18 cellular contexts compared by ENCODE assay signal in the genomic region with DNA sequence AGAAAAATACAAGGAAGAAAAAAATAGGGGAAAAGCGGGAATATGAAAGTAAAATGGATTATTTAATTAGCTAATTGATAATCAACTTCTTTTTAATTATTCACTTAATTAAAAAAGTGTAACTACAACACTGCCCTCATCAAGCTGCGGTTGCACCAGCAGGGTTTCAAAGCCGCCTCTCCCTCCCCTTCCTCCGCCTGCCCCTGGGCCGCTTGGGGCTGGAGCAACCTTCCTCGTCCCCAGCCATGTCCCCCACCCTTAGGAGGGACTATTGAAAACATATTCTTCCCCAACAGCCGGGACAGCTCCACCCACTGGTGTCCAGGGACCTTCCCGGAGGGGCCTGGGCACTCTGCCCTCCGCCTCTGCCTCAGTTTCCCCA. TPM values are rescaled to one million over a fixed set of nuclear protein-coding genes. Genes with fewer than 3 reads are reported as not detected.
DNase-seq lines count a peak whose midpoint lies in the region; ATAC-seq and TF ChIP-seq lines count a peak whose summit lies in the region.
"Had no signal": no experiment of that assay in that cellular context is flagged by ENCODE, and none has a peak within 500 bp of the region (broad histone marks: within the 10 kb centered on the region; RNA-seq: fewer than 3 reads in every experiment).

No MANE protein-coding gene starts in this region.

- H3K36me3 Mint-ChIP-seq in glutamatergic neuron (ENCODE audit: unreplicated experiment): no peaks in the 10 kb centered on the region
- no peaks in the 10 kb centered on the region for H3K36me3 Mint-ChIP-seq in type B pancreatic cell

- peaks cover 3% of the 10 kb centered on the region; the same call in 1 of the 2 replicates for H3F3A ChIP-seq in PC-9 (ENCODE audit: insufficient read depth, low read depth)

- H3K9ac ChIP-seq in HUES6 (ENCODE audit: low read length): no peak overlapping the region

- H3K27ac ChIP-seq in right cardiac atrium (ENCODE audit: low read length): no peak overlapping the region
- no peak overlapping the region for H3K27ac ChIP-seq in right atrium auricular region
- no peak overlapping the region for H3K27ac ChIP-seq in HUES6 (ENCODE audit: low read depth, low read length)
- H3K27ac ChIP-seq in PC-9: no peak overlapping the region
- H3K27ac ChIP-seq in osteoblast (ENCODE audit: low read depth, low read length): no peak overlapping the region
- H3K27ac ChIP-seq: epithelial cell of prostate, gastrocnemius medialis, right lobe of liver had no signal

- H3K9me3 ChIP-seq in right cardiac atrium (ENCODE audit: control insufficient read depth, low read length): no peaks in the 10 kb centered on the region
- H3K9me3 ChIP-seq in right atrium auricular region: no peaks in the 10 kb centered on the region
- no peaks in the 10 kb centered on the region for H3K9me3 ChIP-seq in HUES6 (ENCODE audit: control insufficient read depth, insufficient read depth, low read depth, low read length)
- no peaks in the 10 kb centered on the region for H3K9me3 ChIP-seq in PC-9 (ENCODE audit: insufficient read depth, low read depth)
- no peaks in the 10 kb centered on the region for H3K9me3 ChIP-seq in osteoblast (ENCODE audit: low read depth, low read length)
- H3K9me3 ChIP-seq: gastrocnemius medialis, right lobe of liver had no signal

- H4K20me1 ChIP-seq in PC-9 (ENCODE audit: insufficient read depth): peaks cover 26% of the 10 kb centered on the region
- H4K20me1 ChIP-seq in osteoblast (ENCODE audit: insufficient read depth, low read length): no peaks in the 10 kb centered on the region

- H3K36me3 ChIP-seq in right atrium auricular region (no peaks in the 10 kb centered on the region), HUES6 (ENCODE audit: control insufficient read depth, insufficient read depth, low read length) (no peaks in the 10 kb centered on the region), PC-9 (ENCODE audit: low read depth) (no peaks in the 10 kb centered on the region), osteoblast (ENCODE audit: insufficient read depth, low read length) (no peaks in the 10 kb centered on the region)
- H3K36me3 ChIP-seq: gastrocnemius medialis, right lobe of liver had no signal

- H3K79me2 ChIP-seq in PC-9 (ENCODE audit: low read depth): no peaks in the 10 kb centered on the region
- no peaks in the 10 kb centered on the region for H3K79me2 ChIP-seq in osteoblast (ENCODE audit: insufficient read depth, low read length)

- H3K27ac Mint-ChIP-seq in glutamatergic neuron (ENCODE audit: unreplicated experiment) (peak overlapping the region; percentile 73), type B pancreatic cell (no peak overlapping the region)
- H3K27ac Mint-ChIP-seq: activated CD4-positive, alpha-beta memory T cell treated with anti-CD3 and anti-CD28 coated beads, Interleukin-2, amount 10 ng/mL, durations not matched to agents 7 days and 5 days had no signal

- peaks cover 38% of the 10 kb centered on the region for H3K4me1 Mint-ChIP-seq in glutamatergic neuron (ENCODE audit: low read depth, unreplicated experiment)
- peaks cover 8% of the 10 kb centered on the region for H3K4me1 Mint-ChIP-seq in type B pancreatic cell (ENCODE audit: unreplicated experiment)

- no peak for ATAC-seq in right cardiac atrium
- ATAC-seq: gastrocnemius medialis, right lobe of liver had no signal

- intact Hi-C loops in right cardiac atrium (cut with DNase I): no loop called here
- intact Hi-C loops in PC-9 (cut with micrococcal nuclease; ENCODE audit: unreplicated experiment): no loop called here

- 4% methylated on average over 9 of the region's 9 CpGs for WGBS in right cardiac atrium

- H3K4me1 ChIP-seq in right cardiac atrium (ENCODE audit: control insufficient read depth, insufficient read depth, low read length) (no peaks in the 10 kb centered on the region), right atrium auricular region (peaks cover 0 to 36% of the 10 kb centered on the region in 2 donors), HUES6 (ENCODE audit: control insufficient read depth, insufficient read depth, low read length) (peaks cover 35% of the 10 kb centered on the region), PC-9 (replicated peaks; ENCODE audit: insufficient read depth) (0 out of 2 replicates have a peak, but pooled peaks cover 7% of the 10 kb centered on the region), osteoblast (ENCODE audit: insufficient read depth, low read length) (no peaks in the 10 kb centered on the region)
- H3K4me1 ChIP-seq: right lobe of liver had no signal

- no peak overlapping the region for H3K4me2 ChIP-seq in PC-9
- no peak overlapping the region for H3K4me2 ChIP-seq in osteoblast (ENCODE audit: insufficient read depth, low read length)

- no TSS peak for BruUV-seq in PC-9 (replicated peaks; lab: Mats Ljungman, UMichigan)

- TF ChIP-seq CTCF in right atrium auricular region (IDR thresholded peaks at IDR 0.05) (no peak), glutamatergic neuron (IDR thresholded peaks at IDR 0.05; ENCODE audit: partially characterized antibody, unreplicated experiment) (no peak), type B pancreatic cell (conservative IDR thresholded peaks at IDR 0.05) (no peak), PC-9 (conservative IDR thresholded peaks at IDR 0.05) (no peak), osteoblast (IDR thresholded peaks at IDR 0.05; ENCODE audit: extremely low read depth, low read depth, low read length) (no peak)

- H3K27me3 Mint-ChIP-seq in glutamatergic neuron (ENCODE audit: unreplicated experiment): peaks cover 13% of the 10 kb centered on the region
- H3K27me3 Mint-ChIP-seq in type B pancreatic cell: peaks cover 85% of the 10 kb centered on the region

- peak overlapping the region; percentile 69 for H3K4me3 Mint-ChIP-seq in glutamatergic neuron (ENCODE audit: unreplicated experiment)
- H3K4me3 Mint-ChIP-seq in type B pancreatic cell: peak overlapping the region; percentile 62
- H3K4me3 Mint-ChIP-seq: activated CD4-positive, alpha-beta memory T cell treated with anti-CD3 and anti-CD28 coated beads, Interleukin-2, amount 10 ng/mL, durations not matched to agents 7 days and 5 days had no signal

- H3K4me3 ChIP-seq in right cardiac atrium (ENCODE audit: low read length) (no peak overlapping the region), right atrium auricular region (no peak overlapping the region), HUES6 (ENCODE audit: low read depth, low read length) (peak overlapping the region; percentile 30), PC-9 (no peak overlapping the region), osteoblast (ENCODE audit: insufficient read depth, low read length) (no peak overlapping the region)
- H3K4me3 ChIP-seq: gastrocnemius medialis, right lobe of liver had no signal

- H3K9me2 ChIP-seq in PC-9 (ENCODE audit: insufficient read depth): no peaks in the 10 kb centered on the region

- peak; percentile 6 to 30 (median 7) for DNase-seq in right cardiac atrium
- no peak for DNase-seq in right atrium auricular region (ENCODE audit: low spot score)
- DNase-seq in glutamatergic neuron: peak; percentile 40
- DNase-seq in type B pancreatic cell (ENCODE audit: extremely low spot score, unreplicated experiment): no peak
- DNase-seq in PC-9: no peak
- DNase-seq in osteoblast (ENCODE audit: insufficient read length, low spot score, missing footprints): no peak
- DNase-seq in DMS53 (lab: John Stamatoyannopoulos, UW): no peak
- DNase-seq: activated CD4-positive, alpha-beta memory T cell treated with anti-CD3 and anti-CD28 coated beads, Interleukin-2, amount 10 ng/mL, durations not matched to agents 7 days and 5 days; gastrocnemius medialis; HCEC 1CT; NCI-H446; OCI-M1; stimulated activated CD4-positive, alpha-beta T cell treated with anti-CD3 and anti-CD28 coated beads, Interleukin-2, amount 100 ng/mL, for 24 hours; stimulated activated CD8-positive, alpha-beta memory T cell treated with anti-CD3 and anti-CD28 coated beads, Interleukin-4, amount 100 ng/mL, for 48 hours had no signal

- CTCF ChIA-PET in PC-9 (lab: Charles Lee): interaction anchor here (0.6 kb wide), 1 partner anchor 108 kb away, joined by 3 read pairs; no protein-coding TSS in a partner anchor

- no peaks in the 10 kb centered on the region for H3K27me3 ChIP-seq in right cardiac atrium (ENCODE audit: control insufficient read depth, insufficient read depth)
- H3K27me3 ChIP-seq in right atrium auricular region: peaks cover 40 to 61% of the 10 kb centered on the region in 2 donors
- H3K27me3 ChIP-seq in HUES6 (ENCODE audit: control insufficient read depth, insufficient read depth, low read length): peaks cover 99% of the 10 kb centered on the region
- peaks cover 80% of the 10 kb centered on the region for H3K27me3 ChIP-seq in PC-9 (ENCODE audit: insufficient read depth, low read depth)
- H3K27me3 ChIP-seq in osteoblast (ENCODE audit: insufficient read depth, low read length): peaks cover 75% of the 10 kb centered on the region

- H3K9me3 Mint-ChIP-seq in glutamatergic neuron (ENCODE audit: unreplicated experiment) (peaks cover 7% of the 10 kb centered on the region), type B pancreatic cell (no peaks in the 10 kb centered on the region)
- H3K9me3 Mint-ChIP-seq: activated CD4-positive, alpha-beta memory T cell treated with anti-CD3 and anti-CD28 coated beads, Interleukin-2, amount 10 ng/mL, durations not matched to agents 7 days and 5 days had no signal

- H2AFZ ChIP-seq in PC-9 (no peak overlapping the region), osteoblast (ENCODE audit: low read length) (no peak overlapping the region)

- POLR2A ChIA-PET in PC-9 (lab: Charles Lee; ENCODE audit: unreplicated experiment): no interaction called here

RNA-seq across cellular contexts. Expression of a gene that starts 15.4 kb away (rescaled TPM):
- total RNA-seq in right cardiac atrium (not detected), right atrium auricular region (not detected), glutamatergic neuron (ENCODE audit: unreplicated experiment) (106 TPM), type B pancreatic cell (ENCODE audit: low replicate concordance) (0.48 TPM in 1 of 2 replicates, not detected in the other), PC-9 (2021) (not detected in 2 replicates), osteoblast (not detected in 2 replicates)
- polyA plus RNA-seq in right cardiac atrium: not detected
- total RNA-seq: activated CD4-positive, alpha-beta memory T cell treated with anti-CD3 and anti-CD28 coated beads, Interleukin-2, amount 10 ng/mL, durations not matched to agents 7 days and 5 days; gastrocnemius medialis; lower leg skin; right lobe of liver had no signal

Comparison
In these comparisons a context has a peak if more than half of its experiments do, and no peak if none do; other contexts are left out.
1. DNase-seq: peak in right cardiac atrium (3 of 3) and glutamatergic neuron (single experiment); none in right atrium auricular region (single experiment), type B pancreatic cell (single experiment), PC-9 (0 of 2), osteoblast (single experiment) and DMS53 (single experiment).
2. RNA of a gene that starts 15.4 kb away (total RNA-seq): 106 TPM in glutamatergic neuron (single experiment); 0.48 TPM in type B pancreatic cell, not detected in right cardiac atrium, not detected in right atrium auricular region, not detected in PC-9 and not detected in osteoblast; every median in the first group is over 10 times any median in the second.